22 cellular contexts compared by ENCODE assay signal in genomic region chr4:21733894-21734630, GRCh38.
A peak's percentile ranks its signal among the peaks of the same experiment; 100 is the strongest.
DNase-seq lines count a peak whose midpoint lies in the region; ATAC-seq and TF ChIP-seq lines count a peak whose summit lies in the region.
"Had no signal": no experiment of that assay in that cellular context is flagged by ENCODE, and none has a peak within 500 bp of the region (broad histone marks: within the 10 kb centered on the region; RNA-seq: fewer than 3 reads in every experiment).

No MANE protein-coding gene starts in this region.

- H3K9me3 ChIP-seq in mesodermal cell (ENCODE audit: control insufficient read depth, low read length), result no peaks in the 10 kb centered on the region
- H3K9me3 ChIP-seq in CD4-positive, alpha-beta memory T cell (ENCODE audit: control insufficient read depth in 1 of 2, low read length in 2 of 2), result no peaks in the 10 kb centered on the region
- H3K9me3 ChIP-seq: BLaER1 treated with 17β-estradiol and CSF1 and Interleukin-3, amounts not matched to agents 10 nM and 100 nM had no signal

- peak overlapping the region; percentile 19 for H3K27ac ChIP-seq in mesodermal cell (ENCODE audit: low read depth, low read length, severe bottlenecking)
- H3K27ac ChIP-seq in CD4-positive, alpha-beta memory T cell (ENCODE audit: low read depth, low read length), result no peak overlapping the region
- H3K27ac ChIP-seq: 22Rv1; BLaER1 treated with 17β-estradiol and CSF1 and Interleukin-3, amounts not matched to agents 10 nM and 100 nM; GM23248 had no signal

- peaks cover 0 to 5% (median 0%) of the 10 kb centered on the region in 8 donors for H3K9me3 Mint-ChIP-seq in CD4-positive, alpha-beta memory T cell
- H3K9me3 Mint-ChIP-seq in natural killer cell treated with Interleukin-12 subunit alpha and Interleukin-12 subunit beta and Interleukin-15 and Interleukin-18, amount 100 ng/mL, for 72 hours, result no peaks in the 10 kb centered on the region
- H3K9me3 Mint-ChIP-seq: CD14-positive monocyte; CD4-positive, alpha-beta T cell had no signal

- H3K27me3 Mint-ChIP-seq in CD4-positive, alpha-beta memory T cell, result no peaks in the 10 kb centered on the region
- H3K27me3 Mint-ChIP-seq in natural killer cell treated with Interleukin-12 subunit alpha and Interleukin-12 subunit beta and Interleukin-15 and Interleukin-18, amount 100 ng/mL, for 72 hours, result no peaks in the 10 kb centered on the region
- H3K27me3 Mint-ChIP-seq: B cell; CD4-positive, alpha-beta T cell had no signal

- H3K4me3 ChIP-seq in mesodermal cell (ENCODE audit: extremely low read depth, insufficient read depth, low read length, poor library complexity, severe bottlenecking), result no peak overlapping the region
- no peak overlapping the region for H3K4me3 ChIP-seq in CD4-positive, alpha-beta memory T cell (ENCODE audit: low read length in 2 of 2)
- H3K4me3 ChIP-seq: BLaER1 treated with 17β-estradiol and CSF1 and Interleukin-3, amounts not matched to agents 10 nM and 100 nM; GM12878; GM23248 had no signal

- intact Hi-C loops in CD4-positive, alpha-beta memory T cell (cut with micrococcal nuclease), result no loop called here

- H3K36me3 ChIP-seq in mesodermal cell (ENCODE audit: control insufficient read depth, insufficient read depth, low read length), result no peaks in the 10 kb centered on the region
- no peaks in the 10 kb centered on the region for H3K36me3 ChIP-seq in CD4-positive, alpha-beta memory T cell (ENCODE audit: insufficient read depth, low read length)
- H3K36me3 ChIP-seq: BLaER1 treated with 17β-estradiol and CSF1 and Interleukin-3, amounts not matched to agents 10 nM and 100 nM had no signal

- H3K36me3 Mint-ChIP-seq in CD4-positive, alpha-beta memory T cell, result no peaks in the 10 kb centered on the region
- no peaks in the 10 kb centered on the region for H3K36me3 Mint-ChIP-seq in natural killer cell treated with Interleukin-12 subunit alpha and Interleukin-12 subunit beta and Interleukin-15 and Interleukin-18, amount 100 ng/mL, for 72 hours
- H3K36me3 Mint-ChIP-seq: CD14-positive monocyte had no signal

- DNase-seq in DMS 273 (lab: John Stamatoyannopoulos, UW; ENCODE audit: unreplicated experiment), result peak; percentile 0
- no peak for DNase-seq in DMS 273 treated with DMSO at 0.1 percent for 48 hours (lab: John Stamatoyannopoulos, UW)
- DNase-seq in cortex of kidney (lab: John Stamatoyannopoulos, UW), result no peak
- no peak for DNase-seq in CD4-positive, alpha-beta memory T cell
- no peak for DNase-seq in ecto neural progenitor cell (ENCODE audit: low spot score)
- DNase-seq in natural killer cell treated with Interleukin-12 subunit alpha and Interleukin-12 subunit beta and Interleukin-15 and Interleukin-18, amount 100 ng/mL, for 72 hours (ENCODE audit: low spot score), result no peak
- DNase-seq: Calu3; CD4-positive, alpha-beta T cell; COR-L47; DMS79; EL; GDM1; GM23248; H7; HCEC 1CT had no signal

- POLR2A ChIA-PET in CD4-positive, alpha-beta memory T cell (lab: Charles Lee; ENCODE audit: partially characterized antibody), result no interaction called here

- H3K27ac Mint-ChIP-seq in CD4-positive, alpha-beta memory T cell, result no peak overlapping the region
- no peak overlapping the region for H3K27ac Mint-ChIP-seq in natural killer cell treated with Interleukin-12 subunit alpha and Interleukin-12 subunit beta and Interleukin-15 and Interleukin-18, amount 100 ng/mL, for 72 hours
- H3K27ac Mint-ChIP-seq: B cell; CD14-positive monocyte; CD4-positive, alpha-beta T cell had no signal

- CTCF ChIA-PET in CD4-positive, alpha-beta memory T cell (lab: Charles Lee; ENCODE audit: partially characterized antibody), result no interaction called here

- no peaks in the 10 kb centered on the region for H3K4me1 Mint-ChIP-seq in CD4-positive, alpha-beta memory T cell
- no peaks in the 10 kb centered on the region for H3K4me1 Mint-ChIP-seq in natural killer cell treated with Interleukin-12 subunit alpha and Interleukin-12 subunit beta and Interleukin-15 and Interleukin-18, amount 100 ng/mL, for 72 hours (ENCODE audit: low read depth in 2 of 2)
- H3K4me1 Mint-ChIP-seq: B cell, CD14-positive monocyte had no signal

- H3K4me3 Mint-ChIP-seq in CD4-positive, alpha-beta memory T cell, result no peak overlapping the region
- H3K4me3 Mint-ChIP-seq in natural killer cell treated with Interleukin-12 subunit alpha and Interleukin-12 subunit beta and Interleukin-15 and Interleukin-18, amount 100 ng/mL, for 72 hours, result no peak overlapping the region
- H3K4me3 Mint-ChIP-seq: B cell; CD14-positive monocyte; CD4-positive, alpha-beta T cell had no signal

- H3K4me1 ChIP-seq in mesodermal cell (ENCODE audit: control insufficient read depth, insufficient read depth, low read length, poor library complexity, severe bottlenecking), result peaks cover 5% of the 10 kb centered on the region
- no peaks in the 10 kb centered on the region for H3K4me1 ChIP-seq in CD4-positive, alpha-beta memory T cell (ENCODE audit: insufficient read depth, low read length)
- H3K4me1 ChIP-seq: BLaER1 treated with 17β-estradiol and CSF1 and Interleukin-3, amounts not matched to agents 10 nM and 100 nM had no signal

- ATAC-seq in SK-N-SH treated with all-trans-retinoic acid at 6 μM for 48 hours, result peak; percentile 97
- no peak for ATAC-seq in natural killer cell treated with Interleukin-12 subunit alpha and Interleukin-12 subunit beta and Interleukin-15 and Interleukin-18, amount 100 ng/mL, for 72 hours
- ATAC-seq: GM12878 had no signal

- no peaks in the 10 kb centered on the region for H3K27me3 ChIP-seq in CD4-positive, alpha-beta memory T cell (ENCODE audit: insufficient read depth, low read length)
- H3K27me3 ChIP-seq: BLaER1 treated with 17β-estradiol and CSF1 and Interleukin-3, amounts not matched to agents 10 nM and 100 nM had no signal

- WGBS in mesodermal cell (ENCODE audit: insufficient coverage in 2 of 2), 2 experiments, result 83% methylated on average over 1 of the region's 3 CpGs; no CpG with 5 or more reads in 1 of the 2 experiments

TF ChIP-seq in SK-N-SH treated with all-trans-retinoic acid at 6 μM for 48 hours, 23 proteins besides CTCF, POLR2A, EP300 and RAD21 (continues in another document):
- no peak for TF ChIP-seq RARB (CRISPR knock-in tag; IDR thresholded peaks at IDR 0.05)
- TF ChIP-seq BACH2 (CRISPR knock-in tag; IDR thresholded peaks at IDR 0.05; ENCODE audit: borderline replicate concordance), result no peak
- TF ChIP-seq TOX (CRISPR knock-in tag; IDR thresholded peaks at IDR 0.05; ENCODE audit: borderline replicate concordance), result no peak
- TF ChIP-seq ZNF8 (CRISPR knock-in tag; IDR thresholded peaks at IDR 0.05), result 0 out of 2 replicates have a peak, but pooled peaks have one; percentile 33
- TF ChIP-seq CSDC2 (CRISPR knock-in tag; IDR thresholded peaks at IDR 0.05), result no peak
- peak; percentile 91 for TF ChIP-seq GLIS3 (CRISPR knock-in tag; IDR thresholded peaks at IDR 0.05)
- peak; percentile 70; the same call in 1 of the 2 replicates for TF ChIP-seq ESRRG (CRISPR knock-in tag; IDR thresholded peaks at IDR 0.05)
- no peak for TF ChIP-seq ZNF70 (CRISPR knock-in tag; IDR thresholded peaks at IDR 0.05)
- peak; percentile 99 for TF ChIP-seq ISL1 (CRISPR knock-in tag; IDR thresholded peaks at IDR 0.05)
- peak; percentile 58; the same call in 1 of the 2 replicates for TF ChIP-seq ZC3H10 (CRISPR knock-in tag; IDR thresholded peaks at IDR 0.05)
- TF ChIP-seq ZFP30 (CRISPR knock-in tag; IDR thresholded peaks at IDR 0.05), result no peak
- peak; percentile 99 for TF ChIP-seq TCF4 (CRISPR knock-in tag; IDR thresholded peaks at IDR 0.05; ENCODE audit: borderline replicate concordance)
- TF ChIP-seq OSR1 (CRISPR knock-in tag; IDR thresholded peaks at IDR 0.05), result no peak
- TF ChIP-seq PATZ1 (CRISPR knock-in tag; IDR thresholded peaks at IDR 0.05; ENCODE audit: borderline replicate concordance), result peak; percentile 92
- TF ChIP-seq CREB5 (CRISPR knock-in tag; IDR thresholded peaks at IDR 0.05; ENCODE audit: low read depth), result peak; percentile 82; the same call in 1 of the 2 replicates
- no peak for TF ChIP-seq ARNTL (CRISPR knock-in tag; IDR thresholded peaks at IDR 0.05; ENCODE audit: borderline replicate concordance, low read depth)
